Comparison of ENCODE assay signal across 9 cellular contexts in genomic region chr4:101306225-101306624, GRCh38. TPM values are rescaled to one million over a fixed set of nuclear protein-coding genes. Genes with fewer than 3 reads are reported as not detected.
DNase-seq lines count a peak whose midpoint lies in the region; ATAC-seq and TF ChIP-seq lines count a peak whose summit lies in the region.
"Had no signal": no experiment of that assay in that cellular context is flagged by ENCODE, and none has a peak within 500 bp of the region (broad histone marks: within the 10 kb centered on the region; RNA-seq: fewer than 3 reads in every experiment).

No MANE protein-coding gene starts in this region.

- ATAC-seq in GM19372 (IDR thresholded peaks at IDR 0.05; ENCODE audit: low read depth, unreplicated experiment) (peak; percentile 66), HG03175 (IDR thresholded peaks at IDR 0.05; ENCODE audit: unreplicated experiment) (peak; percentile 76), body of pancreas (no peak)

- H3K36me3 ChIP-seq in A673 (ENCODE audit: insufficient read depth, low read length, poor library complexity, severe bottlenecking) (no peaks in the 10 kb centered on the region), breast epithelium (no peaks in the 10 kb centered on the region), body of pancreas (replicated peaks in 1 of 2; ENCODE audit: insufficient read depth in 1 of 2, low read depth in 2 of 2) (no peaks in the 10 kb centered on the region), prostate gland (no peaks in the 10 kb centered on the region)

- no TSS peak for BruUV-seq in A673 (replicated peaks; lab: Mats Ljungman, UMichigan)

- POLR2A ChIA-PET in A673 (lab: Charles Lee; ENCODE audit: low non-redundant PET) = interaction anchor here (0.7 kb wide), 1 partner anchor 24 kb away, joined by 13 read pairs; no protein-coding TSS in a partner anchor

- H3K4me1 ChIP-seq in A673 (ENCODE audit: insufficient read depth, low read length, poor library complexity, severe bottlenecking) (peaks cover 55% of the 10 kb centered on the region), breast epithelium (no peaks in the 10 kb centered on the region), body of pancreas (peaks cover 30% of the 10 kb centered on the region), prostate gland (replicated peaks) (no peaks in the 10 kb centered on the region)

- no peak overlapping the region for H3K4me3 ChIP-seq in A673 (ENCODE audit: low read depth, low read length, poor library complexity, severe bottlenecking)
- peak overlapping the region in 2 of 3 donors; percentile 20 to 36 for H3K4me3 ChIP-seq in breast epithelium
- H3K4me3 ChIP-seq in body of pancreas = no peak overlapping the region
- H3K4me3 ChIP-seq in prostate gland = no peak overlapping the region

- H3K27ac ChIP-seq in A673 (ENCODE audit: low read depth, low read length, poor library complexity, severe bottlenecking) (peak overlapping the region; percentile 47), breast epithelium (peak overlapping the region; percentile 53 to 63), body of pancreas (no peak overlapping the region), prostate gland (no peak overlapping the region)

- WGBS in body of pancreas, 2 donors = 71 to 81% methylated on average over 3 of the region's 3 CpGs
- 20% methylated on average over 3 of the region's 3 CpGs for WGBS in prostate gland

- no peak for TF ChIP-seq POLR2A in breast epithelium (IDR thresholded peaks at IDR 0.05)
- TF ChIP-seq POLR2A in body of pancreas (IDR thresholded peaks at IDR 0.05) = no peak
- TF ChIP-seq POLR2A in prostate gland (IDR thresholded peaks at IDR 0.05) = no peak

- H3K27me3 ChIP-seq in A673 (replicated peaks; ENCODE audit: insufficient read depth, low read depth, low read length, poor library complexity) = no peaks in the 10 kb centered on the region
- H3K27me3 ChIP-seq in breast epithelium = no peaks in the 10 kb centered on the region
- no peaks in the 10 kb centered on the region for H3K27me3 ChIP-seq in body of pancreas
- H3K27me3 ChIP-seq in prostate gland (replicated peaks; ENCODE audit: insufficient read depth) = no peaks in the 10 kb centered on the region

- no peak for DNase-seq in A673 (ENCODE audit: low spot score)
- DNase-seq in breast epithelium (ENCODE audit: low spot score in 2 of 2) = peak in 1 of 2 donors; percentile 66
- DNase-seq in body of pancreas = no peak
- DNase-seq in GM19240 (ENCODE audit: insufficient read length, low spot score) = no peak
- no peak for DNase-seq in SIG-M5 treated with dmso at 0.1 percent for 504 hours (lab: John Stamatoyannopoulos, UW; ENCODE audit: unreplicated experiment)
- DNase-seq in prostate gland (ENCODE audit: low spot score) = no peak
- DNase-seq: Right ventricle myocardium superior had no signal

- TF ChIP-seq CTCF in A673 (conservative IDR thresholded peaks at IDR 0.05; ENCODE audit: low read depth, low read length) = no peak
- TF ChIP-seq CTCF in breast epithelium (IDR thresholded peaks at IDR 0.05) = no peak
- TF ChIP-seq CTCF in body of pancreas (IDR thresholded peaks at IDR 0.05) = no peak
- no peak for TF ChIP-seq CTCF in prostate gland (IDR thresholded peaks at IDR 0.05)

- CTCF ChIA-PET in A673 (lab: Charles Lee) = no interaction called here

- intact Hi-C loops in A673 (cut with micrococcal nuclease; ENCODE audit: unreplicated experiment) = no loop called here
- intact Hi-C loops in breast epithelium (cut with DNase I; ENCODE audit: low total_unique reads) = no loop called here
- intact Hi-C loops in body of pancreas (cut with DNase I) = no loop called here
- intact Hi-C loops in prostate gland (cut with DNase I) = no loop called here

- H3K9me3 ChIP-seq in A673 (ENCODE audit: low read depth, low read length, poor library complexity, severe bottlenecking) (no peaks in the 10 kb centered on the region), breast epithelium (no peaks in the 10 kb centered on the region), body of pancreas (no peaks in the 10 kb centered on the region), prostate gland (no peaks in the 10 kb centered on the region)

RNA-seq across cellular contexts. Expression of gene PPP3CA, which starts 41.1 kb away (rescaled TPM):
- 117 and 129 TPM in 2 replicates for total RNA-seq in A673 (2021)
- total RNA-seq in breast epithelium = 10 to 100 TPM; 32.4 to 59.6 (median 47.8) TPM
- 10 to 100 TPM; 13.7 to 20.8 TPM for total RNA-seq in body of pancreas
- total RNA-seq in prostate gland = 100 to 1,000 TPM in 1 of 2 donors, 10 to 100 TPM in 1; 71.3 to 142 TPM

Comparison
In these comparisons a context has a peak if more than half of its experiments do, and no peak if none do; other contexts are left out.
1. H3K27ac ChIP-seq: peak in A673 (single experiment) and breast epithelium (2 of 2); none in body of pancreas (0 of 4) and prostate gland (0 of 2).
2. H3K4me3 ChIP-seq: peak in breast epithelium (2 of 3); none in A673 (single experiment), body of pancreas (0 of 2) and prostate gland (0 of 2).